ENCODE assay signal across 12 cellular contexts in genomic region chr10:130782467-130782866, GRCh38.
"Had no signal": no experiment of that assay in that cellular context is flagged by ENCODE, and none has a peak within 500 bp of the region (broad histone marks: within the 10 kb centered on the region; RNA-seq: fewer than 3 reads in every experiment).

No MANE protein-coding gene starts in this region.

- H3K27ac ChIP-seq: thoracic aorta had no signal

- H3K36me3 ChIP-seq: thoracic aorta had no signal

- H3K9me3 ChIP-seq: thoracic aorta had no signal

- DNase-seq: activated CD4-positive, alpha-beta T cell treated with anti-CD3 and anti-CD28 coated beads, Interleukin-2, amount 10 ng/mL, durations not matched to agents 7 days and 5 days; activated CD4-positive, CD25-positive, alpha-beta regulatory T cell; activated CD8-positive, alpha-beta memory T cell treated with anti-CD3 and anti-CD28 coated beads for 24 hours; activated naive CD4-positive, alpha-beta T cell; aorta; effector memory CD4-positive, alpha-beta T cell; head of caudate nucleus; midbrain; retina had no signal

- ATAC-seq: stimulated activated effector memory CD8-positive, alpha-beta T cell treated with anti-CD3 and anti-CD28 coated beads, Interleukin-12 subunit alpha, Interleukin-12 subunit beta, amount 100 ng/mL, for 72 hours had no signal

- H3K4me3 ChIP-seq: lung, thoracic aorta had no signal
